ENCODE assay signal across 10 cellular contexts in the genomic region with DNA sequence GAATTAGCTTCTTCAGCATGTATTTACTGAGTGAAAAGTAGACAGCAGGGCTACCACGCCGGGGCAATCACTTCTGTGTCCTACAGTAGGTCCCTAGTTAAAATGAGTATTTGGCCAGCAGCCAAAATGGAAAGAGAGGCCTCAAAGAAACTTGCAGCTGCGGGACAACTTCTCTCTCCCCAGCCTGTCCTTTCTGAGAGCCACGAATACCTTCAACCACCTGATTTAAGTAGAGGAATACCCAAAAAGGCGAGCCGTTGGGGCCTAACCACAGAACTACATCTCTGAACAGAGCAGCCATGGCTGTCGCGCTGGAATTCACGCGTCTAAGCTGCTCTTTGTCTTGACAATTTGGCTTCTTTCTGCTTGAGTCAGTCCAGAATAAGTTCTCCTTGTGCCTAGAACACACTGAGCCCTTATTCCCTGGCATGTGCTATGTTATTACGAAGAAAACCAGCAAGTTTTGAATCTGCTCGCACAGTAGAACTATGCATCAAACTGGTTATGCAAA. TPM values are rescaled to one million over a fixed set of nuclear protein-coding genes. Genes with fewer than 3 reads are reported as not detected.
A peak's percentile ranks its signal among the peaks of the same experiment; 100 is the strongest.
DNase-seq lines count a peak whose midpoint lies in the region; ATAC-seq and TF ChIP-seq lines count a peak whose summit lies in the region.
"Had no signal": no experiment of that assay in that cellular context is flagged by ENCODE, and none has a peak within 500 bp of the region (broad histone marks: within the 10 kb centered on the region; RNA-seq: fewer than 3 reads in every experiment).

No MANE protein-coding gene starts in this region.

- H3K4me3 Mint-ChIP-seq in MCF 10A (ENCODE audit: unreplicated experiment) (no peak overlapping the region), type B pancreatic cell (peak overlapping the region; percentile 21)
- H3K4me3 Mint-ChIP-seq: CD4-positive, alpha-beta memory T cell had no signal

- H3K4me3 ChIP-seq in breast epithelium: no peak overlapping the region

- H3K4me1 Mint-ChIP-seq in MCF 10A (ENCODE audit: insufficient read depth, unreplicated experiment): no peaks in the 10 kb centered on the region
- H3K4me1 Mint-ChIP-seq in type B pancreatic cell (ENCODE audit: unreplicated experiment): peaks cover 17% of the 10 kb centered on the region
- H3K4me1 Mint-ChIP-seq: CD4-positive, alpha-beta memory T cell had no signal

- no peaks in the 10 kb centered on the region for H3K4me1 ChIP-seq in breast epithelium

- intact Hi-C loops in breast epithelium (cut with DNase I; ENCODE audit: low total_unique reads) (loop anchor here (5.0 kb wide), 1 partner anchor 286 kb away; no protein-coding TSS in a partner anchor), MCF 10A (cut with micrococcal nuclease) (no loop called here), left ventricle myocardium superior (cut with micrococcal nuclease) (no loop called here), posterior vena cava (cut with DNase I) (no loop called here)

- H3K27me3 ChIP-seq in breast epithelium: no peaks in the 10 kb centered on the region

- peak overlapping the region; percentile 64 for H3K27ac ChIP-seq in breast epithelium

- POLR2A ChIA-PET in MCF 10A (lab: Yijun Ruan, JAX): no interaction called here

- no peaks in the 10 kb centered on the region for H3K9me3 ChIP-seq in breast epithelium

- H3K27ac Mint-ChIP-seq in MCF 10A (ENCODE audit: low read depth, unreplicated experiment) (no peak overlapping the region), type B pancreatic cell (peak overlapping the region; percentile 83)
- H3K27ac Mint-ChIP-seq: CD4-positive, alpha-beta memory T cell had no signal

- ATAC-seq in left ventricle myocardium superior (peak; percentile 81), GM21423 (IDR thresholded peaks at IDR 0.05; ENCODE audit: unreplicated experiment) (no peak)

- H3K27me3 Mint-ChIP-seq in MCF 10A (ENCODE audit: insufficient read depth, unreplicated experiment) (no peaks in the 10 kb centered on the region), type B pancreatic cell (no peaks in the 10 kb centered on the region)
- H3K27me3 Mint-ChIP-seq: CD4-positive, alpha-beta memory T cell had no signal

- DNase-seq in breast epithelium (ENCODE audit: low spot score in 2 of 2) (peak in 1 of 2 donors; percentile 37), MCF 10A (ENCODE audit: unreplicated experiment) (no peak), SK-MEL-5 (ENCODE audit: low read depth, low spot score) (peak; percentile 92), left ventricle myocardium superior (peak; percentile 38), type B pancreatic cell (ENCODE audit: extremely low spot score, unreplicated experiment) (no peak), GF-D8 (lab: John Stamatoyannopoulos, UW) (no peak), posterior vena cava (ENCODE audit: low spot score) (no peak)
- DNase-seq: activated effector memory CD4-positive, alpha-beta T cell treated with Interleukin-2 at 50 U/mL for 16 hours; CD4-positive, alpha-beta memory T cell had no signal

- in situ Hi-C loops in SK-MEL-5 (cut with HindIII; ENCODE audit: low pct_unique_long_range_greater_than_20kb, low sequenced_read_pairs): no loop called here

- no peak for TF ChIP-seq POLR2A in breast epithelium (IDR thresholded peaks at IDR 0.05)

- H3K9me3 Mint-ChIP-seq in MCF 10A (ENCODE audit: unreplicated experiment): no peaks in the 10 kb centered on the region
- no peaks in the 10 kb centered on the region for H3K9me3 Mint-ChIP-seq in type B pancreatic cell
- H3K9me3 Mint-ChIP-seq: CD4-positive, alpha-beta memory T cell had no signal

- no TSS peak for BruUV-seq in MCF 10A (replicated peaks; lab: Mats Ljungman, UMichigan)

- CTCF ChIA-PET in MCF 10A (lab: Yijun Ruan, JAX): interaction anchor here (0.7 to 1.6 kb wide), 3 partner anchors 14 to 113 kb away, joined by 3 to 6 read pairs (median 4); no protein-coding TSS in a partner anchor

- TF ChIP-seq CTCF in breast epithelium (IDR thresholded peaks at IDR 0.05) (no peak), MCF 10A (IDR thresholded peaks at IDR 0.05; ENCODE audit: unreplicated experiment) (no peak), type B pancreatic cell (conservative IDR thresholded peaks at IDR 0.05) (no peak)

- no peaks in the 10 kb centered on the region for H3K36me3 Mint-ChIP-seq in MCF 10A (ENCODE audit: insufficient read depth, unreplicated experiment)
- no peaks in the 10 kb centered on the region for H3K36me3 Mint-ChIP-seq in type B pancreatic cell
- H3K36me3 Mint-ChIP-seq: CD4-positive, alpha-beta memory T cell had no signal

- H3K36me3 ChIP-seq in breast epithelium: no peaks in the 10 kb centered on the region

RNA-seq across cellular contexts. Expression of a gene that starts 43.8 kb away (rescaled TPM):
- total RNA-seq in breast epithelium (100 to 1,000 TPM in 1 of 3 donors, 10 to 100 TPM in 2; 83.2 to 100 (median 87.8) TPM), MCF 10A (2022) (69.5 and 89.6 TPM in 2 replicates), left ventricle myocardium superior (41.2 TPM), type B pancreatic cell (ENCODE audit: low replicate concordance) (72.9 and 102 TPM in 2 replicates), posterior vena cava (10 to 100 TPM; 74.4 to 89.3 TPM)
- total RNA-seq in SK-MEL-5 (2014; rRNA removed; shearing (Covaris generic)): 94.1 and 96.5 TPM in 2 replicates
- polyA plus RNA-seq in SK-MEL-5 (2015; cell fraction: cytosol; rRNA removed): 97.4 and 127 TPM in 2 replicates
- 35.1 and 38.8 TPM in 2 replicates for polyA plus RNA-seq in SK-MEL-5 (2015; cell fraction: nucleus; rRNA removed)

Comparison
In these comparisons a context has a peak if more than half of its experiments do, and no peak if none do; other contexts are left out.
1. DNase-seq: peak in SK-MEL-5 (single experiment) and left ventricle myocardium superior (single experiment); none in MCF 10A (single experiment), type B pancreatic cell (single experiment), GF-D8 (single experiment) and posterior vena cava (single experiment).